In genomic region chr7:1571261-1571650, GRCh38 we compare ENCODE assay signal across 8 cellular contexts. TPM values are rescaled to one million over a fixed set of nuclear protein-coding genes. Genes with fewer than 3 reads are reported as not detected.
A peak's percentile ranks its signal among the peaks of the same experiment; 100 is the strongest.
DNase-seq lines count a peak whose midpoint lies in the region; ATAC-seq, FAIRE-seq and TF ChIP-seq lines count a peak whose summit lies in the region.

No MANE protein-coding gene starts in this region.

- peak overlapping the region; percentile 93 for H3K27ac Mint-ChIP-seq in activated CD8-positive, alpha-beta T cell treated with anti-CD3 and anti-CD28 coated beads, Interleukin-2, amount 10 ng/mL, durations not matched to agents 7 days and 5 days

- no peak for TF ChIP-seq POLR2A in thyroid gland (IDR thresholded peaks at IDR 0.05)
- TF ChIP-seq POLR2A in erythroblast (IDR thresholded peaks at IDR 0.05; ENCODE audit: low read length) = no peak

- intact Hi-C loops in thyroid gland (cut with DNase I) = loop anchor here (10.0 kb wide), 1 partner anchor 784 kb away; the partner anchor contains the start of gene EIF3B

- H4K20me1 ChIP-seq in keratinocyte (ENCODE audit: control insufficient read depth, extremely low read depth, insufficient read depth, low read length) = no peaks in the 10 kb centered on the region

- dilution Hi-C loops in keratinocyte (cut with MboI; ENCODE audit: extremely low pct_ligation_motif_present, low sequenced_read_pairs) = no loop called here

- H3K4me3 ChIP-seq in keratinocyte (ENCODE audit: control insufficient read depth in 2 of 3, extremely low read depth in 1 of 3, insufficient read depth in 2 of 3, low read depth in 1 of 3, low read length in 3 of 3) (peak overlapping the region in 2 of 3 experiments; percentile 85 to 91), thyroid gland (replicated peaks in 1 of 3) (no peak overlapping the region), SJCRH30 (no peak overlapping the region)

- H3K36me3 ChIP-seq in keratinocyte (ENCODE audit: control insufficient read depth in 2 of 2, extremely low read depth in 1 of 2, insufficient read depth in 2 of 2, low read length in 2 of 2) (peaks cover 1 to 9% of the 10 kb centered on the region in 2 experiments), thyroid gland (no peaks in the 10 kb centered on the region), SJCRH30 (no peaks in the 10 kb centered on the region)

- FAIRE-seq in keratinocyte (lab: Jason Lieb, UNC) = no peak

- H3K4me1 ChIP-seq in keratinocyte (ENCODE audit: control insufficient read depth, extremely low read depth, insufficient read depth, low read length) = peaks cover 31% of the 10 kb centered on the region
- H3K4me1 ChIP-seq in thyroid gland = peaks cover 17 to 36% of the 10 kb centered on the region in 2 donors
- H3K4me1 ChIP-seq in SJCRH30 = no peaks in the 10 kb centered on the region

- 71 to 80% methylated on average over 3 of the region's 3 CpGs for WGBS in thyroid gland, 2 donors

- DNase-seq in activated T-cell treated with anti-CD3 and anti-CD28 coated beads, Interleukin-2, amount 50 U/mL, for 4 hours = no peak
- DNase-seq in activated T-cell treated with anti-CD3 and anti-CD28 coated beads, Interleukin-2, amount 50 U/mL, for 1 hour = no peak
- no peak for DNase-seq in activated CD8-positive, alpha-beta T cell treated with anti-CD3 and anti-CD28 coated beads, Interleukin-2, amount 10 ng/mL, durations not matched to agents 7 days and 5 days
- DNase-seq in keratinocyte (ENCODE audit: low read depth, low spot score) (no peak), thyroid gland (no peak), SJCRH30 (no peak), erythroblast (lab: John Stamatoyannopoulos, UW) (no peak)

- H3K4me2 ChIP-seq in keratinocyte (ENCODE audit: control insufficient read depth, extremely low read depth, insufficient read depth, low read depth, low read length) = peak overlapping the region; percentile 77

- no peaks in the 10 kb centered on the region for H3K9me1 ChIP-seq in keratinocyte (ENCODE audit: control insufficient read depth, extremely low read depth, insufficient read depth, low read length)

- H3K36me3 Mint-ChIP-seq in activated T-cell treated with anti-CD3 and anti-CD28 coated beads, Interleukin-2, amount 50 U/mL, for 4 hours (ENCODE audit: insufficient read depth) = peaks cover 3% of the 10 kb centered on the region
- H3K36me3 Mint-ChIP-seq in activated CD8-positive, alpha-beta T cell treated with anti-CD3 and anti-CD28 coated beads, Interleukin-2, amount 10 ng/mL, durations not matched to agents 7 days and 5 days (ENCODE audit: low read depth) = peaks cover 11% of the 10 kb centered on the region

- H3K9me3 ChIP-seq in keratinocyte (ENCODE audit: control insufficient read depth, low read depth, low read length) (no peaks in the 10 kb centered on the region), thyroid gland (no peaks in the 10 kb centered on the region), SJCRH30 (replicated peaks) (no peaks in the 10 kb centered on the region)

- peak overlapping the region; percentile 93 for H3K9ac ChIP-seq in keratinocyte (ENCODE audit: control insufficient read depth, extremely low read depth, insufficient read depth, low read length)

- POLR2A ChIA-PET in activated CD8-positive, alpha-beta T cell treated with anti-CD3 and anti-CD28 coated beads, Interleukin-2, amount 10 ng/mL, durations not matched to agents 7 days and 5 days (lab: Charles Lee) = interaction anchor here (0.7 to 1.6 kb wide), 3 partner anchors 660 to 793 kb away, joined by 3 to 5 read pairs (median 3); partner anchors contain the start of gene EIF3B

- no peaks in the 10 kb centered on the region for H3K27me3 Mint-ChIP-seq in activated T-cell treated with anti-CD3 and anti-CD28 coated beads, Interleukin-2, amount 50 U/mL, for 4 hours (ENCODE audit: low read depth)
- no peaks in the 10 kb centered on the region for H3K27me3 Mint-ChIP-seq in activated CD8-positive, alpha-beta T cell treated with anti-CD3 and anti-CD28 coated beads, Interleukin-2, amount 10 ng/mL, durations not matched to agents 7 days and 5 days (ENCODE audit: low read depth)

- peak overlapping the region; percentile 88 for H3K4me3 Mint-ChIP-seq in activated T-cell treated with anti-CD3 and anti-CD28 coated beads, Interleukin-2, amount 50 U/mL, for 4 hours
- H3K4me3 Mint-ChIP-seq in activated CD8-positive, alpha-beta T cell treated with anti-CD3 and anti-CD28 coated beads, Interleukin-2, amount 10 ng/mL, durations not matched to agents 7 days and 5 days = peak overlapping the region; percentile 88

- H3K27ac ChIP-seq in keratinocyte (ENCODE audit: control insufficient read depth, insufficient read depth, low read length) (no peak overlapping the region), thyroid gland (peak overlapping the region; percentile 9 to 93 (median 69)), SJCRH30 (no peak overlapping the region)

- peaks cover 35% of the 10 kb centered on the region for H3K4me1 Mint-ChIP-seq in activated T-cell treated with anti-CD3 and anti-CD28 coated beads, Interleukin-2, amount 50 U/mL, for 4 hours (ENCODE audit: low read depth)
- peaks cover 21% of the 10 kb centered on the region for H3K4me1 Mint-ChIP-seq in activated CD8-positive, alpha-beta T cell treated with anti-CD3 and anti-CD28 coated beads, Interleukin-2, amount 10 ng/mL, durations not matched to agents 7 days and 5 days (ENCODE audit: low read depth)

- TF ChIP-seq CTCF in keratinocyte (optimal IDR thresholded peaks at IDR 0.05 in 1 of 3, IDR thresholded peaks at IDR 0.05 in 1 of 3, conservative IDR thresholded peaks at IDR 0.05 in 1 of 3; ENCODE audit: extremely low read depth in 1 of 3, insufficient read depth in 2 of 3, low read length in 3 of 3) = no peak
- TF ChIP-seq CTCF in thyroid gland (IDR thresholded peaks at IDR 0.05) = no peak

- no peak for ATAC-seq in activated T-cell treated with anti-CD3 and anti-CD28 coated beads, Interleukin-2, amount 50 U/mL, for 4 hours
- ATAC-seq in activated CD8-positive, alpha-beta T cell treated with anti-CD3 and anti-CD28 coated beads, Interleukin-2, amount 10 ng/mL, durations not matched to agents 7 days and 5 days = no peak
- no peak for ATAC-seq in GM19035 (IDR thresholded peaks at IDR 0.05; ENCODE audit: unreplicated experiment)

- H3K27me3 ChIP-seq in keratinocyte (ENCODE audit: control insufficient read depth, extremely low read depth, insufficient read depth, low read length) = no peaks in the 10 kb centered on the region
- H3K27me3 ChIP-seq in thyroid gland = no peaks in the 10 kb centered on the region
- no peaks in the 10 kb centered on the region for H3K27me3 ChIP-seq in SJCRH30

- CTCF ChIA-PET in activated CD8-positive, alpha-beta T cell treated with anti-CD3 and anti-CD28 coated beads, Interleukin-2, amount 10 ng/mL, durations not matched to agents 7 days and 5 days (lab: Charles Lee) = no interaction called here

- H3K79me2 ChIP-seq in keratinocyte (ENCODE audit: control insufficient read depth, insufficient read depth, low read length) = peaks cover 8% of the 10 kb centered on the region

- H2AFZ ChIP-seq in keratinocyte (ENCODE audit: control insufficient read depth, low read length) = no peak overlapping the region

- no peaks in the 10 kb centered on the region for H3K9me3 Mint-ChIP-seq in activated T-cell treated with anti-CD3 and anti-CD28 coated beads, Interleukin-2, amount 50 U/mL, for 4 hours
- H3K9me3 Mint-ChIP-seq in activated CD8-positive, alpha-beta T cell treated with anti-CD3 and anti-CD28 coated beads, Interleukin-2, amount 10 ng/mL, durations not matched to agents 7 days and 5 days (ENCODE audit: insufficient read depth) = no peaks in the 10 kb centered on the region

RNA-seq across cellular contexts. Expression of gene PSMG3, which starts 1.4 kb away (rescaled TPM):
- 10 to 100 TPM; 75.8 to 82.5 (median 82.5) TPM for total RNA-seq in activated T-cell treated with anti-CD3 and anti-CD28 coated beads, Interleukin-2, amount 50 U/mL, for 4 hours
- 10 to 100 TPM; 33.1 to 33.3 TPM for total RNA-seq in activated CD8-positive, alpha-beta T cell treated with anti-CD3 and anti-CD28 coated beads, Interleukin-2, amount 10 ng/mL, durations not matched to agents 7 days and 5 days
- polyA plus RNA-seq in keratinocyte = 47.7 to 49.6 TPM (median 48.0 TPM) in 3 replicates
- polyA plus RNA-seq in keratinocyte (2011; ENCODE audit: low read depth) = 12.6 TPM
- polyA plus RNA-seq in keratinocyte (2011; cell fraction: cytosol; rRNA removed) = 29.4 and 49.1 TPM in 2 replicates
- 64.3 and 71.0 TPM in 2 replicates for polyA plus RNA-seq in keratinocyte (2011; cell fraction: nucleus; rRNA removed)
- polyA plus RNA-seq in keratinocyte (2012; ENCODE audit: low replicate concordance) = 35.3 and 49.4 TPM in 2 replicates
- polyA minus RNA-seq in keratinocyte = 11.6 to 20.6 TPM (median 17.0 TPM) in 3 replicates
- 26.9 TPM for polyA minus RNA-seq in keratinocyte (2011; cell fraction: cytosol; rRNA and poly(A)+ RNA removed)
- 3.0 and 4.5 TPM in 2 replicates for polyA minus RNA-seq in keratinocyte (2011; cell fraction: nucleus; rRNA and poly(A)+ RNA removed)
- total RNA-seq in thyroid gland = 10 to 100 TPM; 28.1 to 65.6 (median 50.2) TPM
- 22.5 and 28.9 TPM in 2 replicates for total RNA-seq in SJCRH30 (2014; rRNA removed; shearing (Covaris generic))

RNA-seq across cellular contexts. Expression of gene TMEM184A, which starts 15.3 kb away (rescaled TPM):
- under 1 TPM; 0.11 to 0.19 (median 0.15) TPM for total RNA-seq in activated T-cell treated with anti-CD3 and anti-CD28 coated beads, Interleukin-2, amount 50 U/mL, for 4 hours
- total RNA-seq in activated CD8-positive, alpha-beta T cell treated with anti-CD3 and anti-CD28 coated beads, Interleukin-2, amount 10 ng/mL, durations not matched to agents 7 days and 5 days = not detected
- polyA plus RNA-seq in keratinocyte = 1.6 to 15.6 TPM (median 2.9 TPM) in 3 replicates
- 6.2 TPM for polyA plus RNA-seq in keratinocyte (2011; ENCODE audit: low read depth)
- polyA plus RNA-seq in keratinocyte (2011; cell fraction: cytosol; rRNA removed) = 2.5 and 3.6 TPM in 2 replicates
- polyA plus RNA-seq in keratinocyte (2011; cell fraction: nucleus; rRNA removed) = 21.3 and 26.8 TPM in 2 replicates
- polyA plus RNA-seq in keratinocyte (2012; ENCODE audit: low replicate concordance) = 2.2 and 17.5 TPM in 2 replicates
- polyA minus RNA-seq in keratinocyte = 3.2 to 18.8 TPM (median 8.7 TPM) in 3 replicates
- 2.3 TPM for polyA minus RNA-seq in keratinocyte (2011; cell fraction: cytosol; rRNA and poly(A)+ RNA removed)
- 10.5 and 15.3 TPM in 2 replicates for polyA minus RNA-seq in keratinocyte (2011; cell fraction: nucleus; rRNA and poly(A)+ RNA removed)
- total RNA-seq in thyroid gland = 1 to 10 TPM in 1 of 4 donors, under 1 TPM in 3; 0.44 to 3.0 (median 0.70) TPM
- total RNA-seq in SJCRH30 (2014; rRNA removed; shearing (Covaris generic)) = not detected in 2 replicates

RNA-seq across cellular contexts. Expression of gene MAFK, which starts 40.8 kb away (rescaled TPM):
- total RNA-seq in activated T-cell treated with anti-CD3 and anti-CD28 coated beads, Interleukin-2, amount 50 U/mL, for 4 hours = 10 to 100 TPM; 77.6 to 79.5 (median 78.2) TPM
- 10 to 100 TPM; 22.6 to 23.9 TPM for total RNA-seq in activated CD8-positive, alpha-beta T cell treated with anti-CD3 and anti-CD28 coated beads, Interleukin-2, amount 10 ng/mL, durations not matched to agents 7 days and 5 days
- 3.8 to 5.9 TPM (median 5.2 TPM) in 3 replicates for polyA plus RNA-seq in keratinocyte
- polyA plus RNA-seq in keratinocyte (2011; ENCODE audit: low read depth) = 16.6 TPM
- polyA plus RNA-seq in keratinocyte (2011; cell fraction: cytosol; rRNA removed) = 1.8 and 7.3 TPM in 2 replicates
- 12.9 and 18.7 TPM in 2 replicates for polyA plus RNA-seq in keratinocyte (2011; cell fraction: nucleus; rRNA removed)
- 9.6 and 17.6 TPM in 2 replicates for polyA plus RNA-seq in keratinocyte (2012; ENCODE audit: low replicate concordance)
- polyA minus RNA-seq in keratinocyte = 2.3 to 2.4 TPM (median 2.3 TPM) in 3 replicates
- 12.1 TPM for polyA minus RNA-seq in keratinocyte (2011; cell fraction: cytosol; rRNA and poly(A)+ RNA removed)
- polyA minus RNA-seq in keratinocyte (2011; cell fraction: nucleus; rRNA and poly(A)+ RNA removed) = 5.9 and 8.0 TPM in 2 replicates
- total RNA-seq in thyroid gland = 10 to 100 TPM; 16.8 to 26.7 (median 21.7) TPM
- total RNA-seq in SJCRH30 (2014; rRNA removed; shearing (Covaris generic)) = 0.86 and 1.6 TPM in 2 replicates

Comparison
In these comparisons a context has a peak if more than half of its experiments do, and no peak if none do; other contexts are left out.
1. H3K27ac ChIP-seq: peak in thyroid gland (3 of 3); none in keratinocyte (single experiment) and SJCRH30 (single experiment).
2. H3K4me3 ChIP-seq: peak in keratinocyte (2 of 3); none in thyroid gland (0 of 3) and SJCRH30 (single experiment).